Comparison of ENCODE assay signal across 25 cellular contexts in genomic region chr1:157411769-157412168, GRCh38.
DNase-seq lines count a peak whose midpoint lies in the region; ATAC-seq, FAIRE-seq and TF ChIP-seq lines count a peak whose summit lies in the region.
"Had no signal": no experiment of that assay in that cellular context is flagged by ENCODE, and none has a peak within 500 bp of the region (broad histone marks: within the 10 kb centered on the region; RNA-seq: fewer than 3 reads in every experiment).

No MANE protein-coding gene starts in this region.

- H3K9me1 ChIP-seq in K562 (ENCODE audit: control insufficient read depth, insufficient read depth, low read length), result no peaks in the 10 kb centered on the region

- intact Hi-C loops in activated CD8-positive, alpha-beta T cell treated with anti-CD3 and anti-CD28 coated beads for 36 hours (cut with micrococcal nuclease), result no loop called here
- intact Hi-C loops in K562 (cut with micrococcal nuclease), result no loop called here
- intact Hi-C loops in CD8-positive, alpha-beta T cell (cut with DNase I, micrococcal nuclease), result no loop called here

- H3K4me3 ChIP-seq in K562 (no peak overlapping the region), H1 (ENCODE audit: extremely low read depth in 1 of 4, insufficient read depth in 2 of 4, low read depth in 3 of 4, low read length in 4 of 4) (no peak overlapping the region), mesendoderm (ENCODE audit: low read length) (no peak overlapping the region)
- H3K4me3 ChIP-seq in CD8-positive, alpha-beta T cell (ENCODE audit: low read depth, low read length), result no peak overlapping the region
- H3K4me3 ChIP-seq: BLaER1, GM12878, GM23248 had no signal

- TF ChIP-seq CTCF in activated CD8-positive, alpha-beta T cell treated with anti-CD3 and anti-CD28 coated beads for 36 hours (IDR thresholded peaks at IDR 0.05), result no peak
- TF ChIP-seq CTCF in K562 (IDR thresholded peaks at IDR 0.05 in 2 of 3, conservative IDR thresholded peaks at IDR 0.05 in 1 of 3; ENCODE audit: insufficient read depth in 2 of 3, low read depth in 1 of 3, low read length in 3 of 3) (no peak), H1 (IDR thresholded peaks at IDR 0.05; ENCODE audit: control extremely low read depth in 1 of 3, insufficient read depth in 1 of 3, low read depth in 1 of 3, low read length in 3 of 3) (no peak)
- TF ChIP-seq CTCF in CD8-positive, alpha-beta T cell (IDR thresholded peaks at IDR 0.05), result no peak

- H3K27ac Mint-ChIP-seq in activated CD8-positive, alpha-beta T cell treated with anti-CD3 and anti-CD28 coated beads, Interleukin-2, amount 10 ng/mL, durations not matched to agents 7 days and 5 days, result no peak overlapping the region
- no peak overlapping the region for H3K27ac Mint-ChIP-seq in activated CD8-positive, alpha-beta T cell treated with anti-CD3 and anti-CD28 coated beads for 36 hours
- no peak overlapping the region for H3K27ac Mint-ChIP-seq in CD8-positive, alpha-beta T cell
- H3K27ac Mint-ChIP-seq: B cell; CD4-positive, CD25-positive, alpha-beta regulatory T cell; CD8-positive, alpha-beta memory T cell had no signal

- H2BK120ac ChIP-seq in H1 (replicated peaks; ENCODE audit: low read depth, low read length) (no peak overlapping the region), mesendoderm (ENCODE audit: low read depth, low read length) (no peak overlapping the region)

- CTCF ChIA-PET in activated CD8-positive, alpha-beta T cell treated with anti-CD3 and anti-CD28 coated beads, Interleukin-2, amount 10 ng/mL, durations not matched to agents 7 days and 5 days (lab: Charles Lee), result interaction anchor here (1.0 kb wide), 1 partner anchor 9 kb away, joined by 3 read pairs; no protein-coding TSS in a partner anchor
- CTCF ChIA-PET in activated CD8-positive, alpha-beta T cell treated with anti-CD3 and anti-CD28 coated beads for 36 hours (lab: Charles Lee), result no interaction called here
- CTCF ChIA-PET in K562 (lab: Yijun Ruan, JAX; ENCODE audit: low intra/inter-chr PET ratio), result no interaction called here
- CTCF ChIA-PET in H1 (lab: Charles Lee; ENCODE audit: partially characterized antibody), result interaction anchor here (0.8 to 1.0 kb wide), 3 partner anchors 14 to 216 kb away, joined by 3 to 5 read pairs (median 3); no protein-coding TSS in a partner anchor
- CTCF ChIA-PET in CD8-positive, alpha-beta T cell (lab: Charles Lee), result no interaction called here

- peaks cover 2% of the 10 kb centered on the region for H3K27me3 Mint-ChIP-seq in activated CD8-positive, alpha-beta T cell treated with anti-CD3 and anti-CD28 coated beads, Interleukin-2, amount 10 ng/mL, durations not matched to agents 7 days and 5 days (ENCODE audit: low read depth)
- no peaks in the 10 kb centered on the region for H3K27me3 Mint-ChIP-seq in activated CD8-positive, alpha-beta T cell treated with anti-CD3 and anti-CD28 coated beads for 36 hours
- peaks cover 9% of the 10 kb centered on the region for H3K27me3 Mint-ChIP-seq in CD8-positive, alpha-beta T cell (ENCODE audit: low read depth)

- H3K36me3 ChIP-seq in K562 (ENCODE audit: control insufficient read depth, insufficient read depth, low read length) (no peaks in the 10 kb centered on the region), H1 (ENCODE audit: control insufficient read depth in 2 of 4, insufficient read depth in 4 of 4, low read length in 3 of 4) (no peaks in the 10 kb centered on the region), mesendoderm (ENCODE audit: control insufficient read depth, insufficient read depth, low read length) (no peaks in the 10 kb centered on the region)
- H3K36me3 ChIP-seq in CD8-positive, alpha-beta T cell (ENCODE audit: insufficient read depth, low read length), result no peaks in the 10 kb centered on the region
- H3K36me3 ChIP-seq: BLaER1 had no signal

- no peak overlapping the region for H3K23ac ChIP-seq in H1 (ENCODE audit: insufficient read length)
- H3K23ac ChIP-seq in mesendoderm (ENCODE audit: low read length), result no peak overlapping the region

- TF ChIP-seq RAD21 in K562 (CRISPR knock-in tag; conservative IDR thresholded peaks at IDR 0.05 in 1 of 2, IDR thresholded peaks at IDR 0.05 in 1 of 2), result no peak
- no peak for TF ChIP-seq RAD21 in H1 (IDR thresholded peaks at IDR 0.05 in 1 of 2, conservative IDR thresholded peaks at IDR 0.05 in 1 of 2; ENCODE audit: low read depth in 2 of 2, low read length in 2 of 2)

- no peaks in the 10 kb centered on the region for H3K23me2 ChIP-seq in H1 (ENCODE audit: low read depth, low read length)

- no peaks in the 10 kb centered on the region for H3K9me3 Mint-ChIP-seq in activated CD8-positive, alpha-beta T cell treated with anti-CD3 and anti-CD28 coated beads, Interleukin-2, amount 10 ng/mL, durations not matched to agents 7 days and 5 days (ENCODE audit: insufficient read depth)
- H3K9me3 Mint-ChIP-seq in activated CD8-positive, alpha-beta T cell treated with anti-CD3 and anti-CD28 coated beads for 36 hours, result no peaks in the 10 kb centered on the region
- H3K9me3 Mint-ChIP-seq in CD8-positive, alpha-beta T cell, result no peaks in the 10 kb centered on the region
- H3K9me3 Mint-ChIP-seq: CD4-positive, CD25-positive, alpha-beta regulatory T cell; CD8-positive, alpha-beta memory T cell; H9 had no signal

- POLR2A ChIA-PET in activated CD8-positive, alpha-beta T cell treated with anti-CD3 and anti-CD28 coated beads, Interleukin-2, amount 10 ng/mL, durations not matched to agents 7 days and 5 days (lab: Charles Lee), result no interaction called here
- POLR2A ChIA-PET in activated CD8-positive, alpha-beta T cell treated with anti-CD3 and anti-CD28 coated beads for 36 hours (lab: Charles Lee), result interaction anchor here (0.6 kb wide), 1 partner anchor 15 kb away, joined by 3 read pairs; no protein-coding TSS in a partner anchor
- POLR2A ChIA-PET in K562 (lab: Yijun Ruan, JAX) (interaction anchor here (0.6 kb wide), 2 partner anchors 11 to 292 kb away, joined by 4 read pairs; no protein-coding TSS in a partner anchor), H1 (lab: Charles Lee; ENCODE audit: partially characterized antibody) (interaction anchor here (0.6 kb wide), 1 partner anchor 123 kb away, joined by 3 read pairs; no protein-coding TSS in a partner anchor)
- POLR2A ChIA-PET in CD8-positive, alpha-beta T cell (lab: Charles Lee), result no interaction called here

- H3K9me3 ChIP-seq in K562 (replicated peaks; ENCODE audit: control insufficient read depth, insufficient read depth, low read depth, low read length) (no peaks in the 10 kb centered on the region; the same call in 1 of the 2 replicates), H1 (ENCODE audit: insufficient read depth in 2 of 2, low read depth in 1 of 2, low read length in 1 of 2) (no peaks in the 10 kb centered on the region)
- no peaks in the 10 kb centered on the region for H3K9me3 ChIP-seq in CD8-positive, alpha-beta T cell (ENCODE audit: low read length)
- H3K9me3 ChIP-seq: BLaER1 had no signal

- H2BK20ac ChIP-seq in H1 (ENCODE audit: low read length), result no peak overlapping the region

- H3K18ac ChIP-seq in H1 (ENCODE audit: extremely low read depth, low read length) (no peak overlapping the region), mesendoderm (ENCODE audit: low read length) (no peak overlapping the region)

- BruUV-seq in K562 (replicated peaks; lab: Mats Ljungman, UMichigan), result no TSS peak

- in situ Hi-C loops in K562 (cut with MboI), result no loop called here

- no peaks in the 10 kb centered on the region for H3K36me3 Mint-ChIP-seq in activated CD8-positive, alpha-beta T cell treated with anti-CD3 and anti-CD28 coated beads, Interleukin-2, amount 10 ng/mL, durations not matched to agents 7 days and 5 days (ENCODE audit: low read depth)
- no peaks in the 10 kb centered on the region for H3K36me3 Mint-ChIP-seq in activated CD8-positive, alpha-beta T cell treated with anti-CD3 and anti-CD28 coated beads for 36 hours (ENCODE audit: low read depth)
- no peaks in the 10 kb centered on the region for H3K36me3 Mint-ChIP-seq in CD8-positive, alpha-beta T cell
- H3K36me3 Mint-ChIP-seq: CD4-positive, CD25-positive, alpha-beta regulatory T cell; CD8-positive, alpha-beta memory T cell had no signal

- H3K27me3 ChIP-seq in K562 (ENCODE audit: control insufficient read depth in 2 of 2, insufficient read depth in 2 of 2, low read length in 2 of 2), result peaks cover 10 to 21% of the 10 kb centered on the region in 2 experiments; a peak in 4 of 5 replicates
- no peaks in the 10 kb centered on the region; a peak in 1 of 7 replicates for H3K27me3 ChIP-seq in H1 (replicated peaks in 1 of 4; ENCODE audit: control insufficient read depth in 3 of 4, extremely low read depth in 1 of 4, insufficient read depth in 3 of 4, low read length in 3 of 4)
- no peaks in the 10 kb centered on the region for H3K27me3 ChIP-seq in mesendoderm (ENCODE audit: insufficient read depth, low read length, poor library complexity)
- H3K27me3 ChIP-seq in CD8-positive, alpha-beta T cell (ENCODE audit: insufficient read depth, low read length), result no peaks in the 10 kb centered on the region
- H3K27me3 ChIP-seq: BLaER1 had no signal

- H3K4me2 ChIP-seq in K562 (ENCODE audit: insufficient read depth, low read length), result no peak overlapping the region
- no peak overlapping the region for H3K4me2 ChIP-seq in H1 (ENCODE audit: insufficient read depth in 1 of 2, low read depth in 2 of 2, low read length in 2 of 2)
- no peak overlapping the region for H3K4me2 ChIP-seq in mesendoderm (ENCODE audit: low read length)
- H3K4me2 ChIP-seq: BLaER1 had no signal

- no peak for TF ChIP-seq POLR2A in K562 (conservative IDR thresholded peaks at IDR 0.05)
- no peak for TF ChIP-seq POLR2A in H1 (IDR thresholded peaks at IDR 0.05; ENCODE audit: control extremely low read depth in 1 of 2, low read depth in 2 of 2, low read length in 2 of 2)

- H4K5ac ChIP-seq in H1 (ENCODE audit: insufficient read length, low read depth, low read length) (no peak overlapping the region), mesendoderm (ENCODE audit: low read length) (no peak overlapping the region)

- H3K4me3 Mint-ChIP-seq in activated CD8-positive, alpha-beta T cell treated with anti-CD3 and anti-CD28 coated beads, Interleukin-2, amount 10 ng/mL, durations not matched to agents 7 days and 5 days, result no peak overlapping the region
- H3K4me3 Mint-ChIP-seq in activated CD8-positive, alpha-beta T cell treated with anti-CD3 and anti-CD28 coated beads for 36 hours, result no peak overlapping the region
- no peak overlapping the region for H3K4me3 Mint-ChIP-seq in CD8-positive, alpha-beta T cell
- H3K4me3 Mint-ChIP-seq: B cell; CD4-positive, CD25-positive, alpha-beta regulatory T cell; H9 had no signal

- H2AK5ac ChIP-seq in H1 (ENCODE audit: low read depth, low read length), result peak overlapping the region; percentile 65; the same call in 1 of the 2 replicates
- peak overlapping the region; percentile 37 for H2AK5ac ChIP-seq in mesendoderm (ENCODE audit: low read length)

- H3K4ac ChIP-seq in H1 (replicated peaks; ENCODE audit: insufficient read length, low read depth, low read length) (no peak overlapping the region), mesendoderm (ENCODE audit: low read depth, low read length) (no peak overlapping the region)

- FAIRE-seq in K562 (lab: Jason Lieb, UNC) (no peak), H1 (lab: Jason Lieb, UNC) (no peak)
- FAIRE-seq: A204.1, D721Med, GM12878, GM19239 had no signal

- H3K79me2 ChIP-seq in K562 (ENCODE audit: control insufficient read depth, insufficient read depth, low read length) (no peaks in the 10 kb centered on the region), H1 (ENCODE audit: control insufficient read depth in 1 of 2, insufficient read depth in 2 of 2, low read length in 2 of 2) (no peaks in the 10 kb centered on the region), mesendoderm (ENCODE audit: control insufficient read depth, insufficient read depth, low read length) (no peaks in the 10 kb centered on the region)

- H3K9ac ChIP-seq in K562 (ENCODE audit: insufficient read depth in 1 of 2, low read depth in 2 of 2, low read length in 2 of 2), result no peak overlapping the region
- H3K9ac ChIP-seq in H1 (replicated peaks in 1 of 4; ENCODE audit: extremely low read depth in 1 of 4, low read depth in 3 of 4, low read length in 3 of 4), result no peak overlapping the region
- no peak overlapping the region for H3K9ac ChIP-seq in mesendoderm (ENCODE audit: low read length)
- H3K9ac ChIP-seq: BLaER1, GM23248 had no signal

- no peak overlapping the region for H3K14ac ChIP-seq in H1 (ENCODE audit: insufficient read length)

- no peak overlapping the region for H4K91ac ChIP-seq in H1 (replicated peaks; ENCODE audit: insufficient read length, low read length)

- H2BK15ac ChIP-seq in H1 (ENCODE audit: low read length), result no peak overlapping the region
- H2BK15ac ChIP-seq in mesendoderm (replicated peaks; ENCODE audit: low read depth), result no peak overlapping the region

- H4K20me1 ChIP-seq in K562 (replicated peaks; ENCODE audit: control insufficient read depth, insufficient read depth, low read length), result no peaks in the 10 kb centered on the region
- no peaks in the 10 kb centered on the region for H4K20me1 ChIP-seq in H1 (replicated peaks in 1 of 2; ENCODE audit: control insufficient read depth in 1 of 2, insufficient read depth in 2 of 2, low read length in 2 of 2)
- H4K20me1 ChIP-seq: BLaER1 had no signal

- H4K8ac ChIP-seq in H1 (ENCODE audit: extremely low read depth, insufficient read depth, low read length) (no peak overlapping the region), mesendoderm (ENCODE audit: low read depth, low read length) (no peak overlapping the region)

- DNase-seq in activated CD8-positive, alpha-beta T cell treated with anti-CD3 and anti-CD28 coated beads, Interleukin-2, amount 10 ng/mL, durations not matched to agents 7 days and 5 days, result peak; percentile 10
- no peak for DNase-seq in activated CD8-positive, alpha-beta T cell treated with anti-CD3 and anti-CD28 coated beads for 36 hours
- DNase-seq in K562 (ENCODE audit: extremely low read depth in 1 of 4, low spot score in 3 of 4) (no peak), H1 (ENCODE audit: low read depth in 1 of 2, low spot score in 2 of 2) (no peak), mesendoderm (no peak), caudate nucleus (lab: John Stamatoyannopoulos, UW) (no peak)
- no peak for DNase-seq in activated CD4-positive, alpha-beta T cell treated with anti-CD3 and anti-CD28 coated beads for 48 hours
- DNase-seq in CD8-positive, alpha-beta T cell, result no peak
- DNase-seq: CD4-positive, CD25-positive, alpha-beta regulatory T cell; CD8-positive, alpha-beta memory T cell; DMS 273 treated with DMSO at 0.1 percent for 48 hours; DMS79; EL; GDM1; GM23248; H9 had no signal

- H2AFZ ChIP-seq in K562 (ENCODE audit: low read depth, low read length) (peak overlapping the region; percentile 32; the same call in 1 of the 2 replicates), H1 (ENCODE audit: low read length) (no peak overlapping the region)
- H2AFZ ChIP-seq: GM23248 had no signal

- no peak overlapping the region for H3K27ac ChIP-seq in K562 (ENCODE audit: extremely low read depth, low read depth, low read length)
- no peak overlapping the region for H3K27ac ChIP-seq in H1 (ENCODE audit: low read depth, low read length)
- H3K27ac ChIP-seq in mesendoderm (ENCODE audit: low read depth, low read length), result no peak overlapping the region
- no peak overlapping the region for H3K27ac ChIP-seq in caudate nucleus (ENCODE audit: low read depth, low read length)
- no peak overlapping the region for H3K27ac ChIP-seq in CD8-positive, alpha-beta T cell (ENCODE audit: low read depth, low read length)
- H3K27ac ChIP-seq: 22Rv1, BLaER1, C4-2B, GM23248 had no signal

- ATAC-seq in activated CD8-positive, alpha-beta T cell treated with anti-CD3 and anti-CD28 coated beads, Interleukin-2, amount 10 ng/mL, durations not matched to agents 7 days and 5 days, result no peak
- no peak for ATAC-seq in activated CD8-positive, alpha-beta T cell treated with anti-CD3 and anti-CD28 coated beads for 36 hours
- ATAC-seq in K562, result no peak
- no peak for ATAC-seq in CD8-positive, alpha-beta T cell
- ATAC-seq: GM12878, HCT116 had no signal

- peaks cover 3% of the 10 kb centered on the region for H3K4me1 Mint-ChIP-seq in activated CD8-positive, alpha-beta T cell treated with anti-CD3 and anti-CD28 coated beads, Interleukin-2, amount 10 ng/mL, durations not matched to agents 7 days and 5 days (ENCODE audit: low read depth)
- no peaks in the 10 kb centered on the region for H3K4me1 Mint-ChIP-seq in activated CD8-positive, alpha-beta T cell treated with anti-CD3 and anti-CD28 coated beads for 36 hours (ENCODE audit: low read depth)
- H3K4me1 Mint-ChIP-seq in CD8-positive, alpha-beta T cell (ENCODE audit: low read depth), result no peaks in the 10 kb centered on the region
- H3K4me1 Mint-ChIP-seq: B cell; CD4-positive, CD25-positive, alpha-beta regulatory T cell; CD8-positive, alpha-beta memory T cell had no signal

- TF ChIP-seq EP300 in K562 (IDR thresholded peaks at IDR 0.05; ENCODE audit: low read length) (no peak), H1 (IDR thresholded peaks at IDR 0.05; ENCODE audit: borderline replicate concordance in 1 of 2, low read depth in 2 of 2, low read length in 2 of 2) (no peak)

- no peak overlapping the region for H2BK12ac ChIP-seq in H1 (ENCODE audit: low read depth, low read length)

- H3K79me1 ChIP-seq in H1 (ENCODE audit: low read depth, low read length) (no peaks in the 10 kb centered on the region), mesendoderm (ENCODE audit: low read length) (no peaks in the 10 kb centered on the region)

- H3K56ac ChIP-seq in H1 (replicated peaks; ENCODE audit: insufficient read length, low read depth, low read length) (no peak overlapping the region), mesendoderm (ENCODE audit: low read length) (no peak overlapping the region)

- WGBS in K562 (ENCODE audit: insufficient coverage, low coverage, missing lambda C conversion rate), result 2% methylated on average over 4 of the region's 4 CpGs
- 79% methylated on average over 2 of the region's 4 CpGs; no CpG with 5 or more reads in 1 of the 2 experiments for WGBS in H1 (ENCODE audit: extremely low coverage in 1 of 2, insufficient coverage in 1 of 2, insufficient read length in 1 of 2, insufficient replicate concordance in 2 of 2, low coverage in 1 of 2, low lambda C conversion rate in 2 of 2, missing lambda C conversion rate in 1 of 2), 2 experiments
- WGBS in mesendoderm (ENCODE audit: extremely low coverage, insufficient coverage, low lambda C conversion rate), result no CpG with 5 or more reads among the region's 4 CpGs

- H2BK5ac ChIP-seq in H1 (ENCODE audit: low read depth, low read length), result no peak overlapping the region
- no peak overlapping the region for H2BK5ac ChIP-seq in mesendoderm (ENCODE audit: low read length)

- peaks cover 3 to 18% of the 10 kb centered on the region in 2 experiments; a peak in 4 of 5 replicates for H3K4me1 ChIP-seq in K562 (replicated peaks in 1 of 2; ENCODE audit: control insufficient read depth in 2 of 2, insufficient read depth in 2 of 2, low read length in 2 of 2)
- H3K4me1 ChIP-seq in H1 (replicated peaks in 1 of 4; ENCODE audit: control insufficient read depth in 3 of 4, insufficient read depth in 4 of 4, low read length in 3 of 4), result no peaks in the 10 kb centered on the region
- peaks cover 4% of the 10 kb centered on the region for H3K4me1 ChIP-seq in mesendoderm (ENCODE audit: control insufficient read depth, low read depth, low read length)
- no peaks in the 10 kb centered on the region for H3K4me1 ChIP-seq in CD8-positive, alpha-beta T cell (ENCODE audit: insufficient read depth, low read length)

Comparison
In these comparisons a context has a peak if more than half of its experiments do, and no peak if none do; other contexts are left out.
1. CTCF ChIA-PET loops: an anchor here in activated CD8-positive, alpha-beta T cell treated with anti-CD3 and anti-CD28 coated beads, Interleukin-2, amount 10 ng/mL, durations not matched to agents 7 days and 5 days (1.0 kb wide) and H1 (0.8 to 1.0 kb wide); none called in activated CD8-positive, alpha-beta T cell treated with anti-CD3 and anti-CD28 coated beads for 36 hours, K562 and CD8-positive, alpha-beta T cell.
2. POLR2A ChIA-PET loops: an anchor here in activated CD8-positive, alpha-beta T cell treated with anti-CD3 and anti-CD28 coated beads for 36 hours (0.6 kb wide), K562 (0.6 kb wide) and H1 (0.6 kb wide); none called in activated CD8-positive, alpha-beta T cell treated with anti-CD3 and anti-CD28 coated beads, Interleukin-2, amount 10 ng/mL, durations not matched to agents 7 days and 5 days and CD8-positive, alpha-beta T cell.